8 cellular contexts compared by ENCODE assay signal in genomic region chrX:11787564-11787963, GRCh38. TPM values are rescaled to one million over a fixed set of nuclear protein-coding genes. Genes with fewer than 3 reads are reported as not detected.
DNase-seq lines count a peak whose midpoint lies in the region; ATAC-seq and TF ChIP-seq lines count a peak whose summit lies in the region.

No MANE protein-coding gene starts in this region.

- DNase-seq in GM13977 (ENCODE audit: low spot score) (no peak), RWPE2 (ENCODE audit: low spot score) (no peak), hepatic stellate cell (ENCODE audit: low spot score) (peak; percentile 38), sigmoid colon (peak; percentile 80), NCI-H2196 (lab: John Stamatoyannopoulos, UW; ENCODE audit: unreplicated experiment) (no peak)
- DNase-seq in activated naive CD8-positive, alpha-beta T cell treated with anti-CD3 and anti-CD28 coated beads for 36 hours, result peak; percentile 67

- no peaks in the 10 kb centered on the region for H3K27me3 Mint-ChIP-seq in activated naive CD8-positive, alpha-beta T cell treated with anti-CD3 and anti-CD28 coated beads for 36 hours

- no peaks in the 10 kb centered on the region for H3K9me3 Mint-ChIP-seq in activated naive CD8-positive, alpha-beta T cell treated with anti-CD3 and anti-CD28 coated beads for 36 hours

- TF ChIP-seq POLR2A in sigmoid colon (IDR thresholded peaks at IDR 0.05), result no peak

- H3K9me3 ChIP-seq in RWPE2 (ENCODE audit: severe bottlenecking) (no peaks in the 10 kb centered on the region), sigmoid colon (no peaks in the 10 kb centered on the region)

- in situ Hi-C loops in GM13977 (cut with MboI; ENCODE audit: low pct_unique_long_range_greater_than_20kb, low sequenced_read_pairs, unreplicated experiment), result loop anchor here (25.0 kb wide), 1 partner anchor 125 kb away; no protein-coding TSS in a partner anchor

- no peaks in the 10 kb centered on the region for H3K36me3 ChIP-seq in RWPE2 (ENCODE audit: low read depth)
- H3K36me3 ChIP-seq in sigmoid colon, result no peaks in the 10 kb centered on the region

- ATAC-seq in RWPE2 (ENCODE audit: low read depth) (no peak), GM18868 (IDR thresholded peaks at IDR 0.05; ENCODE audit: unreplicated experiment) (no peak), HG03520 (IDR thresholded peaks at IDR 0.05; ENCODE audit: unreplicated experiment) (no peak)

- TF ChIP-seq CTCF in GM13977 (IDR thresholded peaks at IDR 0.05; ENCODE audit: extremely low read depth, insufficient read depth, missing control alignments), result peak; percentile 37
- TF ChIP-seq CTCF in RWPE2 (IDR thresholded peaks at IDR 0.05; ENCODE audit: poor library complexity, severe bottlenecking), result peak; percentile 20
- TF ChIP-seq CTCF in sigmoid colon (IDR thresholded peaks at IDR 0.05), result peak; percentile 8 to 58 (median 18)

- H3K4me3 Mint-ChIP-seq in activated naive CD8-positive, alpha-beta T cell treated with anti-CD3 and anti-CD28 coated beads for 36 hours, result peak overlapping the region; percentile 47

- peak overlapping the region; percentile 51 for H3K27ac Mint-ChIP-seq in activated naive CD8-positive, alpha-beta T cell treated with anti-CD3 and anti-CD28 coated beads for 36 hours

- no peak overlapping the region for H3K27ac ChIP-seq in RWPE2 (ENCODE audit: poor library complexity, severe bottlenecking)
- H3K27ac ChIP-seq in sigmoid colon, result no peak overlapping the region

- peaks cover 28% of the 10 kb centered on the region for H3K4me1 Mint-ChIP-seq in activated naive CD8-positive, alpha-beta T cell treated with anti-CD3 and anti-CD28 coated beads for 36 hours

- intact Hi-C loops in sigmoid colon (cut with DNase I), result loop anchor here (5.0 to 10.0 kb wide), 2 partner anchors 117 to 915 kb away; no protein-coding TSS in a partner anchor

- no peaks in the 10 kb centered on the region for H3K36me3 Mint-ChIP-seq in activated naive CD8-positive, alpha-beta T cell treated with anti-CD3 and anti-CD28 coated beads for 36 hours

- no peaks in the 10 kb centered on the region for H3K4me1 ChIP-seq in RWPE2 (ENCODE audit: insufficient read depth, poor library complexity, severe bottlenecking)
- no peaks in the 10 kb centered on the region for H3K4me1 ChIP-seq in sigmoid colon

- H3K27me3 ChIP-seq in RWPE2 (ENCODE audit: insufficient read depth, poor library complexity, severe bottlenecking) (no peaks in the 10 kb centered on the region), sigmoid colon (no peaks in the 10 kb centered on the region)

- H3K4me3 ChIP-seq in RWPE2 (ENCODE audit: severe bottlenecking) (no peak overlapping the region), sigmoid colon (peak overlapping the region in 3 of 4 donors; percentile 9 to 30 (median 21))

- TF ChIP-seq EP300 in sigmoid colon (IDR thresholded peaks at IDR 0.05), result no peak

- 28 to 82% methylated on average over 18 of the region's 18 CpGs for WGBS in sigmoid colon, 2 donors

RNA-seq across cellular contexts. Expression of gene MSL3, which starts 29.5 kb away (rescaled TPM):
- total RNA-seq in activated naive CD8-positive, alpha-beta T cell treated with anti-CD3 and anti-CD28 coated beads for 36 hours, result 10 to 100 TPM; 41.1 to 42.2 TPM
- total RNA-seq in sigmoid colon, result 10 to 100 TPM; 20.2 to 49.9 (median 21.2) TPM
- 10 to 100 TPM; 16.8 to 22.2 (median 18.3) TPM for polyA plus RNA-seq in sigmoid colon

Comparison
In these comparisons a context has a peak if more than half of its experiments do, and no peak if none do; other contexts are left out.
1. DNase-seq: peak in activated naive CD8-positive, alpha-beta T cell treated with anti-CD3 and anti-CD28 coated beads for 36 hours (single experiment), hepatic stellate cell (single experiment) and sigmoid colon (single experiment); none in GM13977 (single experiment), RWPE2 (single experiment) and NCI-H2196 (single experiment).
2. Peak in every context shown above with its lines, with median percentiles within 50 percentile points of each other: CTCF ChIP-seq.